Comparison of ENCODE assay signal across 14 cellular contexts in genomic region chr4:56289934-56290333, GRCh38.
A peak's percentile ranks its signal among the peaks of the same experiment; 100 is the strongest.
DNase-seq lines count a peak whose midpoint lies in the region; ATAC-seq, FAIRE-seq and TF ChIP-seq lines count a peak whose summit lies in the region.
"Had no signal": no experiment of that assay in that cellular context is flagged by ENCODE, and none has a peak within 500 bp of the region (broad histone marks: within the 10 kb centered on the region; RNA-seq: fewer than 3 reads in every experiment).

No MANE protein-coding gene starts in this region.

- dilution Hi-C loops in keratinocyte (cut with MboI; ENCODE audit: extremely low pct_ligation_motif_present, low sequenced_read_pairs), result no loop called here

- peaks cover 2 to 15% of the 10 kb centered on the region in 2 donors for H3K27me3 Mint-ChIP-seq in natural killer cell treated with Interleukin-12 subunit alpha and Interleukin-12 subunit beta and Interleukin-15 and Interleukin-18, amount 100 ng/mL, for 72 hours
- peaks cover 0 to 3% of the 10 kb centered on the region in 2 donors for H3K27me3 Mint-ChIP-seq in natural killer cell (ENCODE audit: low read depth in 2 of 2)
- peaks cover 41% of the 10 kb centered on the region for H3K27me3 Mint-ChIP-seq in T-helper 2 cell treated with Interferon-gamma antibody and Interleukin-4, amounts not matched to agents 5 μg/mL and 100 μg/mL, for 36 hours (ENCODE audit: low read depth)

- H3K27me3 ChIP-seq in keratinocyte (ENCODE audit: control insufficient read depth, extremely low read depth, insufficient read depth, low read length) (no peaks in the 10 kb centered on the region), transverse colon (no peaks in the 10 kb centered on the region)
- H3K27me3 ChIP-seq: vagina had no signal

- H3K9me3 ChIP-seq in keratinocyte (ENCODE audit: control insufficient read depth, low read depth, low read length) (no peaks in the 10 kb centered on the region), transverse colon (no peaks in the 10 kb centered on the region)
- H3K9me3 ChIP-seq: vagina had no signal

- no peaks in the 10 kb centered on the region for H3K9me3 Mint-ChIP-seq in natural killer cell treated with Interleukin-12 subunit alpha and Interleukin-12 subunit beta and Interleukin-15 and Interleukin-18, amount 100 ng/mL, for 72 hours
- no peaks in the 10 kb centered on the region for H3K9me3 Mint-ChIP-seq in natural killer cell
- H3K9me3 Mint-ChIP-seq in T-helper 2 cell treated with Interferon-gamma antibody and Interleukin-4, amounts not matched to agents 5 μg/mL and 100 μg/mL, for 36 hours, result peaks cover 4% of the 10 kb centered on the region

- H4K20me1 ChIP-seq in keratinocyte (ENCODE audit: control insufficient read depth, extremely low read depth, insufficient read depth, low read length), result no peaks in the 10 kb centered on the region

- no peaks in the 10 kb centered on the region for H3K36me3 ChIP-seq in keratinocyte (ENCODE audit: control insufficient read depth in 2 of 2, extremely low read depth in 1 of 2, insufficient read depth in 2 of 2, low read length in 2 of 2)
- no peaks in the 10 kb centered on the region for H3K36me3 ChIP-seq in transverse colon
- H3K36me3 ChIP-seq: vagina had no signal

- TF ChIP-seq EP300 in transverse colon (IDR thresholded peaks at IDR 0.05; ENCODE audit: low read depth), result no peak

- peak overlapping the region; percentile 47 for H3K4me3 Mint-ChIP-seq in natural killer cell treated with Interleukin-12 subunit alpha and Interleukin-12 subunit beta and Interleukin-15 and Interleukin-18, amount 100 ng/mL, for 72 hours
- no peak overlapping the region for H3K4me3 Mint-ChIP-seq in natural killer cell
- H3K4me3 Mint-ChIP-seq in T-helper 2 cell treated with Interferon-gamma antibody and Interleukin-4, amounts not matched to agents 5 μg/mL and 100 μg/mL, for 36 hours, result peak overlapping the region; percentile 18
- H3K4me3 Mint-ChIP-seq: memory B cell had no signal

- H3K36me3 Mint-ChIP-seq in natural killer cell treated with Interleukin-12 subunit alpha and Interleukin-12 subunit beta and Interleukin-15 and Interleukin-18, amount 100 ng/mL, for 72 hours, result no peaks in the 10 kb centered on the region
- H3K36me3 Mint-ChIP-seq in natural killer cell, result no peaks in the 10 kb centered on the region
- no peaks in the 10 kb centered on the region for H3K36me3 Mint-ChIP-seq in T-helper 2 cell treated with Interferon-gamma antibody and Interleukin-4, amounts not matched to agents 5 μg/mL and 100 μg/mL, for 36 hours (ENCODE audit: low read depth)
- H3K36me3 Mint-ChIP-seq: memory B cell had no signal

- in situ Hi-C loops in transverse colon (cut with MboI; ENCODE audit: low pct_ligation_motif_present in 1 of 4, low pct_unique_long_range_greater_than_20kb in 1 of 4, low sequenced_read_pairs in 3 of 4), result no loop called here

- H3K79me2 ChIP-seq in keratinocyte (ENCODE audit: control insufficient read depth, insufficient read depth, low read length), result no peaks in the 10 kb centered on the region

- H3K4me1 ChIP-seq in keratinocyte (ENCODE audit: control insufficient read depth, extremely low read depth, insufficient read depth, low read length) (no peaks in the 10 kb centered on the region), transverse colon (peaks cover 0 to 22% (median 5%) of the 10 kb centered on the region in 4 donors)
- H3K4me1 ChIP-seq: vagina had no signal

- H3K9ac ChIP-seq in keratinocyte (ENCODE audit: control insufficient read depth, extremely low read depth, insufficient read depth, low read length), result no peak overlapping the region

- peak overlapping the region; percentile 82 for H2AFZ ChIP-seq in keratinocyte (ENCODE audit: control insufficient read depth, low read length)

- H3K27ac ChIP-seq in keratinocyte (ENCODE audit: control insufficient read depth, insufficient read depth, low read length) (no peak overlapping the region), transverse colon (peak overlapping the region; percentile 20 to 64 (median 38))
- H3K27ac ChIP-seq: vagina, VCaP had no signal

- peak overlapping the region in 2 of 3 experiments; percentile 13 to 48 for H3K4me3 ChIP-seq in keratinocyte (ENCODE audit: control insufficient read depth in 2 of 3, extremely low read depth in 1 of 3, insufficient read depth in 2 of 3, low read depth in 1 of 3, low read length in 3 of 3)
- peak overlapping the region in 1 of 4 donors; percentile 21 for H3K4me3 ChIP-seq in transverse colon
- H3K4me3 ChIP-seq: vagina had no signal

- ATAC-seq in natural killer cell treated with Interleukin-12 subunit alpha and Interleukin-12 subunit beta and Interleukin-15 and Interleukin-18, amount 100 ng/mL, for 72 hours, result peak in 1 of 2 donors; percentile 36
- no peak for ATAC-seq in natural killer cell
- ATAC-seq in HG02642 (IDR thresholded peaks at IDR 0.05; ENCODE audit: poor library complexity, unreplicated experiment), result no peak
- no peak for ATAC-seq in GM21526 (IDR thresholded peaks at IDR 0.05; ENCODE audit: low FRiP score, unreplicated experiment)
- no peak for ATAC-seq in GM18520 (IDR thresholded peaks at IDR 0.05; ENCODE audit: unreplicated experiment)

- intact Hi-C loops in natural killer cell (cut with micrococcal nuclease), result no loop called here
- intact Hi-C loops in transverse colon (cut with DNase I; ENCODE audit: low total_unique reads), result no loop called here

- H3K4me2 ChIP-seq in keratinocyte (ENCODE audit: control insufficient read depth, extremely low read depth, insufficient read depth, low read depth, low read length), result peak overlapping the region; percentile 64

- H3K4me1 Mint-ChIP-seq in natural killer cell treated with Interleukin-12 subunit alpha and Interleukin-12 subunit beta and Interleukin-15 and Interleukin-18, amount 100 ng/mL, for 72 hours (ENCODE audit: low read depth in 2 of 2), result peaks cover 5 to 8% of the 10 kb centered on the region in 2 donors
- H3K4me1 Mint-ChIP-seq in natural killer cell, result peaks cover 6 to 9% of the 10 kb centered on the region in 2 donors
- H3K4me1 Mint-ChIP-seq in T-helper 2 cell treated with Interferon-gamma antibody and Interleukin-4, amounts not matched to agents 5 μg/mL and 100 μg/mL, for 36 hours (ENCODE audit: low read depth), result peaks cover 9% of the 10 kb centered on the region
- H3K4me1 Mint-ChIP-seq: memory B cell had no signal

- no peak for DNase-seq in natural killer cell treated with Interleukin-12 subunit alpha and Interleukin-12 subunit beta and Interleukin-15 and Interleukin-18, amount 100 ng/mL, for 72 hours (ENCODE audit: low spot score)
- DNase-seq in natural killer cell (no peak), keratinocyte (ENCODE audit: low read depth, low spot score) (no peak), transverse colon (no peak)
- DNase-seq in T-helper 2 cell treated with Interferon-gamma antibody and Interleukin-4, amounts not matched to agents 5 μg/mL and 100 μg/mL, for 36 hours (ENCODE audit: low spot score), result no peak
- DNase-seq: dermis blood vessel endothelial cell, HCEC 1CT, KG1 had no signal

- no peaks in the 10 kb centered on the region for H3K9me1 ChIP-seq in keratinocyte (ENCODE audit: control insufficient read depth, extremely low read depth, insufficient read depth, low read length)

- H3K27ac Mint-ChIP-seq in natural killer cell treated with Interleukin-12 subunit alpha and Interleukin-12 subunit beta and Interleukin-15 and Interleukin-18, amount 100 ng/mL, for 72 hours, result no peak overlapping the region
- H3K27ac Mint-ChIP-seq in natural killer cell, result no peak overlapping the region
- no peak overlapping the region for H3K27ac Mint-ChIP-seq in T-helper 2 cell treated with Interferon-gamma antibody and Interleukin-4, amounts not matched to agents 5 μg/mL and 100 μg/mL, for 36 hours
- H3K27ac Mint-ChIP-seq: memory B cell had no signal

- FAIRE-seq in keratinocyte (lab: Jason Lieb, UNC), result no peak

- 38 to 42% methylated on average over 2 to 5 of the region's 5 CpGs for WGBS in transverse colon (ENCODE audit: low coverage in 1 of 2), 2 donors

- TF ChIP-seq CTCF in natural killer cell (IDR thresholded peaks at IDR 0.05) (no peak), keratinocyte (optimal IDR thresholded peaks at IDR 0.05 in 1 of 3, IDR thresholded peaks at IDR 0.05 in 1 of 3, conservative IDR thresholded peaks at IDR 0.05 in 1 of 3; ENCODE audit: extremely low read depth in 1 of 3, insufficient read depth in 2 of 3, low read length in 3 of 3) (no peak), transverse colon (IDR thresholded peaks at IDR 0.05) (no peak)

- no peak for TF ChIP-seq POLR2A in transverse colon (IDR thresholded peaks at IDR 0.05)
